Comparison of ENCODE assay signal across 2 cellular contexts in genomic region chr13:47332149-47332548, GRCh38.
TF ChIP-seq lines count a peak whose summit lies in the region.

No MANE protein-coding gene starts in this region.

TF ChIP-seq in SK-N-SH, 30 proteins besides CTCF, POLR2A, EP300 and RAD21 (continued from another document):
- TF ChIP-seq PBX3 (IDR thresholded peaks at IDR 0.05) = 0 out of 2 replicates have a peak, but pooled peaks have one; percentile 9

TF ChIP-seq in SK-N-SH treated with all-trans-retinoic acid at 6 μM for 48 hours, 23 proteins besides CTCF, POLR2A, EP300 and RAD21 (continued from another document):
- no peak for TF ChIP-seq TSHZ2 (CRISPR knock-in tag; IDR thresholded peaks at IDR 0.05)
- no peak for TF ChIP-seq CSDC2 (CRISPR knock-in tag; IDR thresholded peaks at IDR 0.05)
- no peak for TF ChIP-seq TOX (CRISPR knock-in tag; IDR thresholded peaks at IDR 0.05; ENCODE audit: borderline replicate concordance)
- TF ChIP-seq ZFP30 (CRISPR knock-in tag; IDR thresholded peaks at IDR 0.05) = no peak
- TF ChIP-seq SNAI2 (CRISPR knock-in tag; IDR thresholded peaks at IDR 0.05) = no peak
- TF ChIP-seq BACH2 (CRISPR knock-in tag; IDR thresholded peaks at IDR 0.05; ENCODE audit: borderline replicate concordance) = no peak
- no peak for TF ChIP-seq ZFP3 (CRISPR knock-in tag; IDR thresholded peaks at IDR 0.05)
- TF ChIP-seq ISL1 (CRISPR knock-in tag; IDR thresholded peaks at IDR 0.05) = no peak
- no peak for TF ChIP-seq ARNTL (CRISPR knock-in tag; IDR thresholded peaks at IDR 0.05; ENCODE audit: borderline replicate concordance, low read depth)
- TF ChIP-seq ZC3H10 (CRISPR knock-in tag; IDR thresholded peaks at IDR 0.05) = no peak
- no peak for TF ChIP-seq CSRNP3 (CRISPR knock-in tag; IDR thresholded peaks at IDR 0.05)
